Comparison of ENCODE assay signal across 17 cellular contexts in genomic region chr1:218281285-218281684, GRCh38. TPM values are rescaled to one million over a fixed set of nuclear protein-coding genes. Genes with fewer than 3 reads are reported as not detected.
DNase-seq lines count a peak whose midpoint lies in the region; ATAC-seq and TF ChIP-seq lines count a peak whose summit lies in the region.
"Had no signal": no experiment of that assay in that cellular context is flagged by ENCODE, and none has a peak within 500 bp of the region (broad histone marks: within the 10 kb centered on the region; RNA-seq: fewer than 3 reads in every experiment).

No MANE protein-coding gene starts in this region.

- no peaks in the 10 kb centered on the region for H3F3A ChIP-seq in GM23248 (ENCODE audit: insufficient read depth)

- peaks cover 12% of the 10 kb centered on the region for H3K79me2 ChIP-seq in GM23248 (ENCODE audit: insufficient read depth)

- H3K27ac ChIP-seq in C4-2B: no peak overlapping the region
- H3K27ac ChIP-seq in GM23248: no peak overlapping the region
- no peak overlapping the region for H3K27ac ChIP-seq in VCaP
- no peak overlapping the region for H3K27ac ChIP-seq in effector memory CD4-positive, alpha-beta T cell (ENCODE audit: insufficient read depth, low read length, poor library complexity, severe bottlenecking)
- H3K27ac ChIP-seq: adrenal gland, neural progenitor cell had no signal

- ATAC-seq in HG03354 (IDR thresholded peaks at IDR 0.05; ENCODE audit: poor library complexity, severe bottlenecking, unreplicated experiment): no peak
- ATAC-seq: left ventricle myocardium superior, mucosa of descending colon had no signal

- H2AFZ ChIP-seq in GM23248: no peak overlapping the region
- H2AFZ ChIP-seq: neural progenitor cell had no signal

- H3K4me1 ChIP-seq in GM23248 (ENCODE audit: insufficient read depth): peaks cover 5% of the 10 kb centered on the region; the same call in 1 of the 2 replicates
- peaks cover 7% of the 10 kb centered on the region for H3K4me1 ChIP-seq in effector memory CD4-positive, alpha-beta T cell (ENCODE audit: control insufficient read depth, insufficient read depth, low read length, poor library complexity, severe bottlenecking)

- WGBS in GM23248 (ENCODE audit: low coverage in 1 of 2, low lambda C conversion rate in 2 of 2, missing lambda C conversion rate in 2 of 2), 2 experiments: 67 to 69% methylated on average over 4 of the region's 4 CpGs

- H3K27me3 ChIP-seq in GM23248 (replicated peaks; ENCODE audit: insufficient read depth): no peaks in the 10 kb centered on the region; the same call in 1 of the 2 replicates
- H3K27me3 ChIP-seq in effector memory CD4-positive, alpha-beta T cell (replicated peaks; ENCODE audit: control insufficient read depth, insufficient read depth, low read length, poor library complexity, severe bottlenecking): no peaks in the 10 kb centered on the region
- H3K27me3 ChIP-seq: adrenal gland, neural progenitor cell had no signal

- H3K4me2 ChIP-seq in GM23248 (ENCODE audit: unreplicated experiment): no peak overlapping the region
- H3K4me2 ChIP-seq: neural progenitor cell had no signal

- no peak overlapping the region for H3K4me3 ChIP-seq in GM23248
- H3K4me3 ChIP-seq in effector memory CD4-positive, alpha-beta T cell (ENCODE audit: insufficient read depth, low read depth, low read length, poor library complexity, severe bottlenecking): no peak overlapping the region
- H3K4me3 ChIP-seq: adrenal gland, mucosa of descending colon, neural progenitor cell had no signal

- peak; percentile 49 for TF ChIP-seq CTCF in C4-2B (conservative IDR thresholded peaks at IDR 0.05)
- peak; percentile 24; the same call in 1 of the 2 replicates for TF ChIP-seq CTCF in VCaP (conservative IDR thresholded peaks at IDR 0.05)

- no peaks in the 10 kb centered on the region for H3K36me3 ChIP-seq in GM23248 (ENCODE audit: low read depth)
- no peaks in the 10 kb centered on the region for H3K36me3 ChIP-seq in effector memory CD4-positive, alpha-beta T cell (ENCODE audit: control insufficient read depth, insufficient read depth, low read length)
- H3K36me3 ChIP-seq: adrenal gland, neural progenitor cell had no signal

- in situ Hi-C loops in GM23248 (cut with MboI): no loop called here

- no peaks in the 10 kb centered on the region for H3K9me2 ChIP-seq in GM23248 (ENCODE audit: insufficient read depth)

- H3K9ac ChIP-seq in GM23248: no peak overlapping the region
- H3K9ac ChIP-seq: neural progenitor cell had no signal

- H3K9me3 ChIP-seq in GM23248 (ENCODE audit: low read depth): no peaks in the 10 kb centered on the region
- no peaks in the 10 kb centered on the region for H3K9me3 ChIP-seq in effector memory CD4-positive, alpha-beta T cell (ENCODE audit: control insufficient read depth, low read length)
- H3K9me3 ChIP-seq: adrenal gland, mucosa of descending colon had no signal

- no peaks in the 10 kb centered on the region for H4K20me1 ChIP-seq in GM23248 (ENCODE audit: insufficient read depth)

- DNase-seq in GM23248 (peak; percentile 13), MV-4-11 (lab: John Stamatoyannopoulos, UW) (peak; percentile 26), putamen (ENCODE audit: low spot score) (no peak)
- DNase-seq in effector CD4-positive, alpha-beta T cell: no peak
- no peak for DNase-seq in effector memory CD4-positive, alpha-beta T cell
- DNase-seq: activated CD4-positive, alpha-beta T cell treated with anti-CD3 and anti-CD28 coated beads for 4 hours; activated effector memory CD4-positive, alpha-beta T cell treated with Interleukin-2 at 50 U/mL for 16 hours; adrenal gland; DMS153; KG1; left ventricle myocardium superior; mucosa of descending colon; NCI-H446 treated with DMSO at 0.1 percent for 48 hours had no signal

RNA-seq across cellular contexts. Expression of gene RRP15, which starts 3.8 kb away (rescaled TPM):
- 4.6 and 5.4 TPM in 2 replicates for total RNA-seq in GM23248 (2014; rRNA removed; shearing (Covaris generic))
- polyA plus RNA-seq in GM23248 (2016; fragmentation: Nextera tagmentation; extraction: Ambion mirVana): 24.0 and 25.5 TPM in 2 replicates

Comparison
In these comparisons a context has a peak if more than half of its experiments do, and no peak if none do; other contexts are left out.
1. DNase-seq: peak in GM23248 (single experiment) and MV-4-11 (single experiment); none in effector CD4-positive, alpha-beta T cell (single experiment), effector memory CD4-positive, alpha-beta T cell (0 of 3) and putamen (single experiment).